Comparison of ENCODE assay signal across 13 cellular contexts in genomic region chr13:98285317-98285716, GRCh38.
DNase-seq lines count a peak whose midpoint lies in the region; ATAC-seq and TF ChIP-seq lines count a peak whose summit lies in the region.
"Had no signal": no experiment of that assay in that cellular context is flagged by ENCODE, and none has a peak within 500 bp of the region (broad histone marks: within the 10 kb centered on the region; RNA-seq: fewer than 3 reads in every experiment).

No MANE protein-coding gene starts in this region.

- H2AK5ac ChIP-seq in trophoblast cell (ENCODE audit: low read length), result no peak overlapping the region

- no peak overlapping the region for H4K8ac ChIP-seq in trophoblast cell (ENCODE audit: low read depth, low read length)

- intact Hi-C loops in left colon (cut with DNase I, micrococcal nuclease), result no loop called here

- peaks cover 10% of the 10 kb centered on the region for H3K79me1 ChIP-seq in trophoblast cell (ENCODE audit: low read length)

- no peaks in the 10 kb centered on the region for H3K79me2 ChIP-seq in trophoblast cell (ENCODE audit: control insufficient read depth, insufficient read depth, low read length, poor library complexity)

- H2BK12ac ChIP-seq in trophoblast cell (ENCODE audit: low read length), result no peak overlapping the region

- H3K27ac ChIP-seq in WERI-Rb-1, result peak overlapping the region; percentile 94
- peak overlapping the region; percentile 87 for H3K27ac ChIP-seq in trophoblast cell (ENCODE audit: low read depth, low read length)
- H3K27ac ChIP-seq: PC-9, spleen, tibial artery had no signal

- no peak for TF ChIP-seq CTCF in WERI-Rb-1 (IDR thresholded peaks at IDR 0.05; ENCODE audit: low read depth, low read length)

- no CpG with 5 or more reads among the region's 4 CpGs for WGBS in trophoblast cell (ENCODE audit: extremely low coverage, insufficient coverage, insufficient read length)

- DNase-seq in NCI-H1092 (lab: John Stamatoyannopoulos, UW), result peak; percentile 93
- peak; percentile 71 for DNase-seq in NCI-H2171 (lab: John Stamatoyannopoulos, UW)
- peak; percentile 72 for DNase-seq in WERI-Rb-1
- peak; percentile 78 to 86 for DNase-seq in trophoblast cell
- no peak for DNase-seq in left colon
- DNase-seq in NOMO-1 treated with dmso at 0.1 percent for 144 hours (lab: John Stamatoyannopoulos, UW; ENCODE audit: unreplicated experiment), result no peak
- DNase-seq in activated T-cell treated with anti-CD3 and anti-CD28 coated beads for 4 hours, result no peak
- DNase-seq: activated CD4-positive, alpha-beta memory T cell treated with anti-CD3 and anti-CD28 coated beads for 36 hours; Karpas-422; PC-9; spleen; T-helper 2 cell; tibial artery had no signal

- no peaks in the 10 kb centered on the region for H3K36me3 ChIP-seq in WERI-Rb-1
- no peaks in the 10 kb centered on the region for H3K36me3 ChIP-seq in trophoblast cell (ENCODE audit: control insufficient read depth in 1 of 2, insufficient read depth in 2 of 2, low read length in 2 of 2)
- H3K36me3 ChIP-seq: spleen, tibial artery had no signal

- H3K4ac ChIP-seq in trophoblast cell (ENCODE audit: low read depth, low read length), result no peak overlapping the region

- H3K23ac ChIP-seq in trophoblast cell (ENCODE audit: low read length), result no peak overlapping the region

- no peak overlapping the region for H3K9ac ChIP-seq in trophoblast cell (ENCODE audit: low read length)

- no peak for ATAC-seq in left colon

- H3K18ac ChIP-seq in trophoblast cell (ENCODE audit: low read length), result no peak overlapping the region

- H3K9me3 ChIP-seq in WERI-Rb-1 (ENCODE audit: severe bottlenecking), result no peaks in the 10 kb centered on the region
- H3K9me3 ChIP-seq in trophoblast cell (ENCODE audit: insufficient read depth, low read depth, low read length), result no peaks in the 10 kb centered on the region
- H3K9me3 ChIP-seq: spleen, tibial artery had no signal

- H2BK5ac ChIP-seq in trophoblast cell (ENCODE audit: low read depth, low read length, poor library complexity), result no peak overlapping the region

- H3K4me3 ChIP-seq in WERI-Rb-1 (ENCODE audit: low read depth, low read length) (peak overlapping the region; percentile 8), trophoblast cell (ENCODE audit: low read depth, low read length) (no peak overlapping the region)
- H3K4me3 ChIP-seq: PC-9, spleen, tibial artery had no signal

- H2BK120ac ChIP-seq in trophoblast cell (ENCODE audit: insufficient read depth, low read length, poor library complexity), result no peak overlapping the region

- peaks cover 12 to 14% of the 10 kb centered on the region in 2 experiments for H3K4me1 ChIP-seq in trophoblast cell (ENCODE audit: control insufficient read depth in 1 of 2, insufficient read depth in 2 of 2, low read length in 2 of 2)
- H3K4me1 ChIP-seq: tibial artery had no signal

- no peak overlapping the region for H2AFZ ChIP-seq in trophoblast cell (ENCODE audit: insufficient read depth, low read length, poor library complexity)
- H2AFZ ChIP-seq: PC-9 had no signal

- no peak overlapping the region for H4K12ac ChIP-seq in trophoblast cell (ENCODE audit: low read depth, low read length)

- H3K4me2 ChIP-seq in trophoblast cell (ENCODE audit: low read length), result peak overlapping the region; percentile 30
- H3K4me2 ChIP-seq: PC-9 had no signal

- H4K91ac ChIP-seq in trophoblast cell (ENCODE audit: low read depth, low read length), result no peak overlapping the region

- H3K14ac ChIP-seq in trophoblast cell (ENCODE audit: low read length), result no peak overlapping the region

- no peaks in the 10 kb centered on the region for H3K27me3 ChIP-seq in WERI-Rb-1 (ENCODE audit: insufficient read depth, low read depth, severe bottlenecking)
- H3K27me3 ChIP-seq in trophoblast cell (ENCODE audit: insufficient read depth, low read length), result no peaks in the 10 kb centered on the region
- H3K27me3 ChIP-seq: spleen, tibial artery had no signal

Comparison
In these comparisons a context has a peak if more than half of its experiments do, and no peak if none do; other contexts are left out.
1. DNase-seq: peak in NCI-H1092 (single experiment), NCI-H2171 (single experiment), WERI-Rb-1 (single experiment) and trophoblast cell (2 of 2); none in left colon (0 of 2), NOMO-1 treated with dmso at 0.1 percent for 144 hours (single experiment) and activated T-cell treated with anti-CD3 and anti-CD28 coated beads for 4 hours (single experiment).